10 cellular contexts compared by ENCODE assay signal in genomic region chr1:94971491-94971924, GRCh38. TPM values are rescaled to one million over a fixed set of nuclear protein-coding genes. Genes with fewer than 3 reads are reported as not detected.
DNase-seq lines count a peak whose midpoint lies in the region; ATAC-seq and TF ChIP-seq lines count a peak whose summit lies in the region.
"Had no signal": no experiment of that assay in that cellular context is flagged by ENCODE, and none has a peak within 500 bp of the region (broad histone marks: within the 10 kb centered on the region; RNA-seq: fewer than 3 reads in every experiment).

No MANE protein-coding gene starts in this region.

- no peaks in the 10 kb centered on the region for H3K9me3 Mint-ChIP-seq in activated naive CD8-positive, alpha-beta T cell treated with anti-CD3 and anti-CD28 coated beads, Interleukin-2, amount 50 U/mL, for 24 hours
- no peaks in the 10 kb centered on the region for H3K9me3 Mint-ChIP-seq in activated naive CD8-positive, alpha-beta T cell treated with anti-CD3 and anti-CD28 coated beads for 36 hours
- H3K9me3 Mint-ChIP-seq: activated B cell treated with CpG ODN at 0.5 μM for 24 hours had no signal

- no peaks in the 10 kb centered on the region for H3K27me3 Mint-ChIP-seq in activated naive CD8-positive, alpha-beta T cell treated with anti-CD3 and anti-CD28 coated beads, Interleukin-2, amount 50 U/mL, for 24 hours
- no peaks in the 10 kb centered on the region for H3K27me3 Mint-ChIP-seq in activated naive CD8-positive, alpha-beta T cell treated with anti-CD3 and anti-CD28 coated beads for 36 hours
- H3K27me3 Mint-ChIP-seq: activated B cell treated with CpG ODN at 0.5 μM for 24 hours had no signal

- H3K4me3 ChIP-seq in fibroblast of villous mesenchyme (ENCODE audit: low read depth, low read length) (no peak overlapping the region), gastrocnemius medialis (no peak overlapping the region)

- no peaks in the 10 kb centered on the region for H3K27me3 ChIP-seq in gastrocnemius medialis

- no peak overlapping the region for H3K27ac Mint-ChIP-seq in activated naive CD8-positive, alpha-beta T cell treated with anti-CD3 and anti-CD28 coated beads, Interleukin-2, amount 50 U/mL, for 24 hours
- no peak overlapping the region for H3K27ac Mint-ChIP-seq in activated naive CD8-positive, alpha-beta T cell treated with anti-CD3 and anti-CD28 coated beads for 36 hours
- H3K27ac Mint-ChIP-seq: activated B cell treated with CpG ODN at 0.5 μM for 24 hours had no signal

- no peak for TF ChIP-seq POLR2A in gastrocnemius medialis (IDR thresholded peaks at IDR 0.05)

- in situ Hi-C loops in gastrocnemius medialis (cut with MboI; ENCODE audit: low sequenced_read_pairs in 4 of 4), result no loop called here

- H3K27ac ChIP-seq in gastrocnemius medialis, result peak overlapping the region; percentile 40 to 54 (median 48)

- no peak overlapping the region for H3K4me3 Mint-ChIP-seq in activated naive CD8-positive, alpha-beta T cell treated with anti-CD3 and anti-CD28 coated beads, Interleukin-2, amount 50 U/mL, for 24 hours
- H3K4me3 Mint-ChIP-seq in activated naive CD8-positive, alpha-beta T cell treated with anti-CD3 and anti-CD28 coated beads for 36 hours, result no peak overlapping the region
- H3K4me3 Mint-ChIP-seq: activated B cell treated with CpG ODN at 0.5 μM for 24 hours had no signal

- no peaks in the 10 kb centered on the region for H3K36me3 ChIP-seq in gastrocnemius medialis

- peaks cover 0 to 7% of the 10 kb centered on the region in 2 donors for H3K4me1 ChIP-seq in gastrocnemius medialis

- no peaks in the 10 kb centered on the region for H3K4me1 Mint-ChIP-seq in activated naive CD8-positive, alpha-beta T cell treated with anti-CD3 and anti-CD28 coated beads, Interleukin-2, amount 50 U/mL, for 24 hours
- peaks cover 2% of the 10 kb centered on the region for H3K4me1 Mint-ChIP-seq in activated naive CD8-positive, alpha-beta T cell treated with anti-CD3 and anti-CD28 coated beads for 36 hours
- H3K4me1 Mint-ChIP-seq: activated B cell treated with CpG ODN at 0.5 μM for 24 hours had no signal

- intact Hi-C loops in gastrocnemius medialis (cut with DNase I; ENCODE audit: low total_unique reads), result no loop called here

- no peaks in the 10 kb centered on the region for H3K9me3 ChIP-seq in gastrocnemius medialis

- no peaks in the 10 kb centered on the region for H3K36me3 Mint-ChIP-seq in activated naive CD8-positive, alpha-beta T cell treated with anti-CD3 and anti-CD28 coated beads, Interleukin-2, amount 50 U/mL, for 24 hours (ENCODE audit: low read depth)
- no peaks in the 10 kb centered on the region for H3K36me3 Mint-ChIP-seq in activated naive CD8-positive, alpha-beta T cell treated with anti-CD3 and anti-CD28 coated beads for 36 hours

- TF ChIP-seq CTCF in fibroblast of villous mesenchyme (IDR thresholded peaks at IDR 0.05; ENCODE audit: insufficient read depth, low read depth, low read length) (no peak), gastrocnemius medialis (IDR thresholded peaks at IDR 0.05 in 4 of 5, conservative IDR thresholded peaks at IDR 0.05 in 1 of 5) (no peak)

- peak; percentile 60 for DNase-seq in GM03348 (ENCODE audit: low spot score)
- DNase-seq in fibroblast of villous mesenchyme (ENCODE audit: low read depth), result peak; percentile 92
- DNase-seq in gastrocnemius medialis, result no peak
- DNase-seq in activated naive CD8-positive, alpha-beta T cell treated with anti-CD3 and anti-CD28 coated beads, Interleukin-2, amount 50 U/mL, for 24 hours, result no peak
- no peak for DNase-seq in activated gamma-delta T cell (lab: John Stamatoyannopoulos, UW)
- DNase-seq in activated naive CD8-positive, alpha-beta T cell treated with anti-CD3 and anti-CD28 coated beads for 36 hours, result no peak
- DNase-seq: activated B cell treated with CpG ODN at 0.5 μM for 24 hours, NCI-H1436 treated with DMSO at 0.1 percent for 48 hours had no signal

- ATAC-seq in SK-N-SH treated with all-trans-retinoic acid at 6 μM for 48 hours (peak; percentile 72), gastrocnemius medialis (peak; percentile 41 to 58), GM21447 (IDR thresholded peaks at IDR 0.05; ENCODE audit: unreplicated experiment) (no peak)
- no peak for ATAC-seq in activated naive CD8-positive, alpha-beta T cell treated with anti-CD3 and anti-CD28 coated beads, Interleukin-2, amount 50 U/mL, for 24 hours

TF ChIP-seq in SK-N-SH treated with all-trans-retinoic acid at 6 μM for 48 hours, 23 proteins besides CTCF, POLR2A, EP300 and RAD21:
- TF ChIP-seq TSHZ2 (CRISPR knock-in tag; IDR thresholded peaks at IDR 0.05), result no peak
- no peak for TF ChIP-seq TCF4 (CRISPR knock-in tag; IDR thresholded peaks at IDR 0.05; ENCODE audit: borderline replicate concordance)
- TF ChIP-seq SNAI2 (CRISPR knock-in tag; IDR thresholded peaks at IDR 0.05), result no peak
- 0 out of 2 replicates have a peak, but pooled peaks have one; percentile 33 for TF ChIP-seq ISL1 (CRISPR knock-in tag; IDR thresholded peaks at IDR 0.05)

RNA-seq across cellular contexts. Expression of gene CNN3, which starts 44.6 kb away (rescaled TPM):
- 354 and 485 TPM in 2 replicates for total RNA-seq in fibroblast of villous mesenchyme
- total RNA-seq in gastrocnemius medialis, result 10 to 100 TPM; 11.9 to 21.8 (median 16.1) TPM
- 10 to 100 TPM; 12.9 to 15.2 TPM for total RNA-seq in activated naive CD8-positive, alpha-beta T cell treated with anti-CD3 and anti-CD28 coated beads for 36 hours

Comparison
In these comparisons a context has a peak if more than half of its experiments do, and no peak if none do; other contexts are left out.
1. DNase-seq: peak in GM03348 (single experiment) and fibroblast of villous mesenchyme (single experiment); none in gastrocnemius medialis (0 of 2), activated naive CD8-positive, alpha-beta T cell treated with anti-CD3 and anti-CD28 coated beads, Interleukin-2, amount 50 U/mL, for 24 hours (single experiment), activated gamma-delta T cell (single experiment) and activated naive CD8-positive, alpha-beta T cell treated with anti-CD3 and anti-CD28 coated beads for 36 hours (single experiment).
2. ATAC-seq: peak in SK-N-SH treated with all-trans-retinoic acid at 6 μM for 48 hours (single experiment) and gastrocnemius medialis (2 of 2); none in activated naive CD8-positive, alpha-beta T cell treated with anti-CD3 and anti-CD28 coated beads, Interleukin-2, amount 50 U/mL, for 24 hours (single experiment) and GM21447 (single experiment).
3. RNA of gene CNN3, which starts 44.6 kb away (total RNA-seq): 354 to 485 TPM in fibroblast of villous mesenchyme; 11.9 to 21.8 TPM in gastrocnemius medialis and 12.9 to 15.2 TPM in activated naive CD8-positive, alpha-beta T cell treated with anti-CD3 and anti-CD28 coated beads for 36 hours; every median in the first group is over 10 times any median in the second.